ENCODE assay signal across 8 cellular contexts in the genomic region with DNA sequence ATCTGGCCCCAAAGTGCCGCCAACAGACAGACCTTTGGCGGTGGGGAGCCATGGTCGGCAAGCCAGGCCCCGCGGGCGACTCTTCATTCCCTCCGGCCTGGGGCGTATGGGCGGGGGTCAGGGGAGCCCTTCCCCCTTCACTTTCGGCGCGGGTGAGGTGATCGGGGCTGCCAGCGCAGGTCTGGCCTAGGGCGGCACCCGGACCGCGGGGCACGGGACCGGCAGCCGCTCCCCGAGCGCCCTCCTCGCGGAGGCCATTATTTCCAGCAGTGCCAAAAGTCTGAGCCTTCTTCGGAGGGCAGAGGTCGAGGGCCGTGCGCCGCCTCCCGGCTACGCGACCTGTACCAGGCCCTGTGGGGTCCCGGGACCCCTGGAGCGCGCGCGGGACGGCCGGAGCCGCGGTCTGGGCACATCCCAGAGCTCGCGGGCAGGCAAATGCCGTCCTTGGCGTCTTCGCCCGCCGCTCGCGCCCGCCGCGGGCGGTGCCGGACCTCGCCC. TPM values are rescaled to one million over a fixed set of nuclear protein-coding genes. Genes with fewer than 3 reads are reported as not detected.
DNase-seq lines count a peak whose midpoint lies in the region; ATAC-seq and TF ChIP-seq lines count a peak whose summit lies in the region.

No MANE protein-coding gene starts in this region.

- no peaks in the 10 kb centered on the region for H3K27me3 ChIP-seq in CD4-positive, CD25-positive, alpha-beta regulatory T cell (ENCODE audit: control insufficient read depth, insufficient read depth, low read length)
- no peaks in the 10 kb centered on the region for H3K27me3 ChIP-seq in duodenal mucosa (ENCODE audit: control insufficient read depth in 1 of 2, insufficient read depth in 2 of 2, low read length in 2 of 2)
- H3K27me3 ChIP-seq in mesenchymal stem cell (ENCODE audit: control insufficient read depth in 1 of 2, insufficient read depth in 1 of 2, low read length in 2 of 2): no peaks in the 10 kb centered on the region
- no peaks in the 10 kb centered on the region for H3K27me3 ChIP-seq in stomach smooth muscle (ENCODE audit: control insufficient read depth in 1 of 2, insufficient read depth in 2 of 2, low read length in 2 of 2)

- peak overlapping the region; percentile 75 to 84 for H3K18ac ChIP-seq in mesenchymal stem cell (ENCODE audit: low read depth in 1 of 2, low read length in 2 of 2)

- peak overlapping the region; percentile 79 for H3K4me3 ChIP-seq in CD4-positive, CD25-positive, alpha-beta regulatory T cell (ENCODE audit: low read depth, low read length)
- H3K4me3 ChIP-seq in duodenal mucosa (ENCODE audit: low read depth in 1 of 2, low read length in 2 of 2) (peak overlapping the region; percentile 72), mesenchymal stem cell (ENCODE audit: insufficient read depth in 1 of 2, low read depth in 1 of 2, low read length in 2 of 2) (peak overlapping the region; percentile 76 to 90), stomach smooth muscle (ENCODE audit: low read length in 2 of 2) (peak overlapping the region; percentile 66 to 95)

- H3K36me3 Mint-ChIP-seq in CD4-positive, CD25-positive, alpha-beta regulatory T cell: no peaks in the 10 kb centered on the region

- H3K36me3 ChIP-seq in CD4-positive, CD25-positive, alpha-beta regulatory T cell (ENCODE audit: control insufficient read depth, insufficient read depth, low read length): no peaks in the 10 kb centered on the region
- H3K36me3 ChIP-seq in duodenal mucosa (ENCODE audit: control insufficient read depth in 1 of 2, insufficient read depth in 2 of 2, low read length in 2 of 2) (no peaks in the 10 kb centered on the region), mesenchymal stem cell (ENCODE audit: control insufficient read depth in 1 of 2, insufficient read depth in 2 of 2, low read depth in 1 of 2, low read length in 2 of 2) (peaks cover 0 to 6% of the 10 kb centered on the region in 2 experiments), stomach smooth muscle (ENCODE audit: control insufficient read depth in 2 of 2, insufficient read depth in 2 of 2, low read length in 2 of 2) (no peaks in the 10 kb centered on the region)

- peak; percentile 14 to 17 for ATAC-seq in CD4-positive, CD25-positive, alpha-beta regulatory T cell (ENCODE audit: low read depth in 2 of 2)
- ATAC-seq in GM19324 (IDR thresholded peaks at IDR 0.05; ENCODE audit: low FRiP score, unreplicated experiment) (peak; percentile 30), HG03378 (IDR thresholded peaks at IDR 0.05; ENCODE audit: unreplicated experiment) (peak; percentile 21)

- H3K27me3 Mint-ChIP-seq in CD4-positive, CD25-positive, alpha-beta regulatory T cell: no peaks in the 10 kb centered on the region

- H3K4ac ChIP-seq in mesenchymal stem cell (ENCODE audit: low read depth in 1 of 2, low read length in 2 of 2): peak overlapping the region; percentile 73 to 81

- H3K23ac ChIP-seq in mesenchymal stem cell (ENCODE audit: low read length in 2 of 2): no peak overlapping the region

- no peaks in the 10 kb centered on the region for H3K9me3 ChIP-seq in CD4-positive, CD25-positive, alpha-beta regulatory T cell (ENCODE audit: control insufficient read depth in 2 of 2, low read length in 2 of 2)
- H3K9me3 ChIP-seq in duodenal mucosa (ENCODE audit: control insufficient read depth in 1 of 2, low read length in 2 of 2) (no peaks in the 10 kb centered on the region), mesenchymal stem cell (ENCODE audit: control insufficient read depth, low read length) (no peaks in the 10 kb centered on the region), stomach smooth muscle (ENCODE audit: control insufficient read depth in 2 of 2, low read length in 2 of 2) (no peaks in the 10 kb centered on the region)

- peak overlapping the region; percentile 98 to 99 (median 98) for H3K4me3 Mint-ChIP-seq in CD4-positive, CD25-positive, alpha-beta regulatory T cell

- H4K8ac ChIP-seq in mesenchymal stem cell (ENCODE audit: low read length): peak overlapping the region; percentile 84

- H3K14ac ChIP-seq in mesenchymal stem cell (ENCODE audit: low read length in 2 of 2): peak overlapping the region in 1 of 2 experiments; percentile 71

- H3K9me3 Mint-ChIP-seq in CD4-positive, CD25-positive, alpha-beta regulatory T cell: no peaks in the 10 kb centered on the region

- no peak overlapping the region for H2BK12ac ChIP-seq in mesenchymal stem cell (ENCODE audit: low read length in 2 of 2)

- H3K79me1 ChIP-seq in mesenchymal stem cell (replicated peaks; ENCODE audit: low read length, poor library complexity, severe bottlenecking): no peaks in the 10 kb centered on the region

- peak overlapping the region; percentile 49 for H2BK120ac ChIP-seq in mesenchymal stem cell (ENCODE audit: low read depth, low read length)

- peaks cover 9 to 43% (median 19%) of the 10 kb centered on the region in 4 donors for H3K4me1 Mint-ChIP-seq in CD4-positive, CD25-positive, alpha-beta regulatory T cell

- peak overlapping the region; percentile 39 for H2AFZ ChIP-seq in mesenchymal stem cell (ENCODE audit: low read depth, low read length)

- peak overlapping the region; percentile 63 for H3K4me2 ChIP-seq in mesenchymal stem cell (ENCODE audit: low read length, poor library complexity, severe bottlenecking)

- H2BK5ac ChIP-seq in mesenchymal stem cell (ENCODE audit: low read depth, low read length, poor library complexity, severe bottlenecking): peak overlapping the region; percentile 70

- H3K27ac Mint-ChIP-seq in CD4-positive, CD25-positive, alpha-beta regulatory T cell: peak overlapping the region; percentile 77 to 97 (median 95)

- no peak overlapping the region for H2AK5ac ChIP-seq in mesenchymal stem cell (ENCODE audit: low read length, severe bottlenecking)

- peak in 2 of 3 donors; percentile 15 to 59 for DNase-seq in CD4-positive, CD25-positive, alpha-beta regulatory T cell
- DNase-seq in mesenchymal stem cell: peak; percentile 42
- no peak for DNase-seq in dedifferentiated amniotic fluid mesenchymal stem cell (ENCODE audit: extremely low spot score)

- peaks cover 26% of the 10 kb centered on the region for H3K4me1 ChIP-seq in CD4-positive, CD25-positive, alpha-beta regulatory T cell (ENCODE audit: control insufficient read depth, insufficient read depth, low read length, poor library complexity, severe bottlenecking)
- H3K4me1 ChIP-seq in duodenal mucosa (ENCODE audit: control insufficient read depth in 1 of 2, insufficient read depth in 2 of 2, low read length in 2 of 2) (peaks cover 0 to 5% of the 10 kb centered on the region in 2 donors), mesenchymal stem cell (ENCODE audit: control insufficient read depth, insufficient read depth, low read depth, low read length) (no peaks in the 10 kb centered on the region), stomach smooth muscle (ENCODE audit: control insufficient read depth, insufficient read depth, low read length) (peaks cover 6% of the 10 kb centered on the region)

- H2BK15ac ChIP-seq in mesenchymal stem cell (ENCODE audit: low read depth, poor library complexity, severe bottlenecking): no peak overlapping the region

- TF ChIP-seq CTCF in VCaP (conservative IDR thresholded peaks at IDR 0.05): no peak

- WGBS in mesenchymal stem cell: under 1% methylated on average over 22 of the region's 57 CpGs

- peak overlapping the region; percentile 97 for H3K27ac ChIP-seq in CD4-positive, CD25-positive, alpha-beta regulatory T cell (ENCODE audit: insufficient read depth, low read length, poor library complexity, severe bottlenecking)
- H3K27ac ChIP-seq in VCaP: peak overlapping the region; percentile 94
- H3K27ac ChIP-seq in duodenal mucosa (ENCODE audit: low read depth, low read length): peak overlapping the region; percentile 90
- H3K27ac ChIP-seq in mesenchymal stem cell (ENCODE audit: low read length, poor library complexity, severe bottlenecking): peak overlapping the region; percentile 45
- peak overlapping the region; percentile 94 for H3K27ac ChIP-seq in stomach smooth muscle (ENCODE audit: low read length)

- H3K9ac ChIP-seq in duodenal mucosa (ENCODE audit: low read depth in 1 of 2, low read length in 2 of 2): peak overlapping the region; percentile 69 to 80
- H3K9ac ChIP-seq in mesenchymal stem cell (ENCODE audit: low read length): peak overlapping the region; percentile 95
- peak overlapping the region; percentile 77 to 85 for H3K9ac ChIP-seq in stomach smooth muscle (ENCODE audit: low read length in 2 of 2)

- peak overlapping the region; percentile 86 for H4K91ac ChIP-seq in mesenchymal stem cell (ENCODE audit: low read length)

RNA-seq across cellular contexts. Expression of gene KDM6A, which starts 0.6 kb away (rescaled TPM):
- 116 TPM for total RNA-seq in CD4-positive, CD25-positive, alpha-beta regulatory T cell
- polyA plus RNA-seq in CD4-positive, CD25-positive, alpha-beta regulatory T cell: 10 to 100 TPM in 3 of 4 donors, 1 to 10 TPM in 1; 9.2 to 20.9 (median 19.1) TPM
- 9.5 TPM for polyA plus RNA-seq in mesenchymal stem cell (2013, experiment 1 of 2)
- 9.5 TPM for polyA plus RNA-seq in mesenchymal stem cell (2013, experiment 2 of 2)

RNA-seq across cellular contexts. Expression of gene DUSP21, which starts 28.5 kb away (rescaled TPM):
- total RNA-seq in CD4-positive, CD25-positive, alpha-beta regulatory T cell: not detected
- not detected for polyA plus RNA-seq in CD4-positive, CD25-positive, alpha-beta regulatory T cell
- not detected for polyA plus RNA-seq in mesenchymal stem cell (2013, experiment 1 of 2)
- not detected for polyA plus RNA-seq in mesenchymal stem cell (2013, experiment 2 of 2)

Comparison
In these comparisons a context has a peak if more than half of its experiments do, and no peak if none do; other contexts are left out.
1. H3K27ac ChIP-seq: peak in every context shown above with its lines; median percentile 97 in CD4-positive, CD25-positive, alpha-beta regulatory T cell; 94 in VCaP; 94 in stomach smooth muscle; 90 in duodenal mucosa; 45 in mesenchymal stem cell.